15 cellular contexts compared by ENCODE assay signal in genomic region chr3:148789156-148789555, GRCh38. TPM values are rescaled to one million over a fixed set of nuclear protein-coding genes. Genes with fewer than 3 reads are reported as not detected.
DNase-seq lines count a peak whose midpoint lies in the region; ATAC-seq and TF ChIP-seq lines count a peak whose summit lies in the region.
"Had no signal": no experiment of that assay in that cellular context is flagged by ENCODE, and none has a peak within 500 bp of the region (broad histone marks: within the 10 kb centered on the region; RNA-seq: fewer than 3 reads in every experiment).

No MANE protein-coding gene starts in this region.

- DNase-seq in Right ventricle myocardium superior (no peak), right cardiac atrium (no peak), ecto neural progenitor cell (ENCODE audit: low spot score) (peak; percentile 50), hypothalamus (lab: John Stamatoyannopoulos, UW) (no peak), Calu3 (no peak)
- DNase-seq: activated CD4-positive, alpha-beta T cell treated with anti-CD3 and anti-CD28 coated beads for 36 hours; activated T-cell treated with anti-CD3 and anti-CD28 coated beads, Interleukin-2, amount 50 U/mL, for 72 hours; heart right ventricle; NCI-H1694 treated with DMSO at 0.1 percent for 48 hours; stimulated activated CD4-positive, alpha-beta T cell treated with anti-CD3 and anti-CD28 coated beads, Interleukin-1b, Interleukin-23, amount 100 ng/mL, for 48 hours had no signal

- no peaks in the 10 kb centered on the region for H3K4me1 ChIP-seq in right cardiac atrium (ENCODE audit: control insufficient read depth, insufficient read depth, low read length)

- TF ChIP-seq CTCF in nephron (IDR thresholded peaks at IDR 0.05; ENCODE audit: unreplicated experiment in 3 of 3) = no peak
- no peak for TF ChIP-seq CTCF in Calu3 (IDR thresholded peaks at IDR 0.05; ENCODE audit: unreplicated experiment)

- no peaks in the 10 kb centered on the region for H3K9me3 ChIP-seq in right cardiac atrium (ENCODE audit: control insufficient read depth, low read length)

- BruUV-seq in Calu3 (replicated peaks; lab: Mats Ljungman, UMichigan) = no TSS peak

- H3K9me3 Mint-ChIP-seq in nephron = peaks cover 9% of the 10 kb centered on the region
- peaks cover 2% of the 10 kb centered on the region for H3K9me3 Mint-ChIP-seq in Calu3 (ENCODE audit: low read depth, unreplicated experiment)

- no peak overlapping the region for H3K27ac ChIP-seq in right cardiac atrium (ENCODE audit: low read length)
- H3K27ac ChIP-seq: heart right ventricle had no signal

- no peak overlapping the region for H3K4me3 ChIP-seq in right cardiac atrium (ENCODE audit: low read length)
- H3K4me3 ChIP-seq: heart right ventricle had no signal

- intact Hi-C loops in Right ventricle myocardium superior (cut with DNase I) = no loop called here
- intact Hi-C loops in right cardiac atrium (cut with DNase I) = no loop called here
- intact Hi-C loops in Calu3 (cut with micrococcal nuclease; ENCODE audit: unreplicated experiment) = no loop called here

- H3K4me3 Mint-ChIP-seq in nephron (no peak overlapping the region), Calu3 (ENCODE audit: low read depth, unreplicated experiment) (no peak overlapping the region)
- H3K4me3 Mint-ChIP-seq: activated CD4-positive, alpha-beta T cell treated with anti-CD3 and anti-CD28 coated beads for 36 hours; activated T-cell treated with anti-CD3 and anti-CD28 coated beads, Interleukin-2, amount 50 U/mL, for 72 hours had no signal

- H3K27me3 Mint-ChIP-seq in nephron (ENCODE audit: low read depth) = no peaks in the 10 kb centered on the region
- H3K27me3 Mint-ChIP-seq in Calu3 (ENCODE audit: unreplicated experiment) = no peaks in the 10 kb centered on the region

- H3K36me3 Mint-ChIP-seq in nephron (ENCODE audit: low read depth) (no peaks in the 10 kb centered on the region), Calu3 (ENCODE audit: insufficient read depth, unreplicated experiment) (no peaks in the 10 kb centered on the region)

- 26% methylated on average over 6 of the region's 6 CpGs for WGBS in right cardiac atrium

- H3K27me3 ChIP-seq in right cardiac atrium (ENCODE audit: control insufficient read depth, insufficient read depth) = no peaks in the 10 kb centered on the region
- H3K27me3 ChIP-seq: heart right ventricle had no signal

- CTCF ChIA-PET in Calu3 (lab: Charles Lee) = no interaction called here

- H3K4me1 Mint-ChIP-seq in nephron (peaks cover 45% of the 10 kb centered on the region), Calu3 (ENCODE audit: low read depth, unreplicated experiment) (no peaks in the 10 kb centered on the region)
- H3K4me1 Mint-ChIP-seq: activated CD4-positive, alpha-beta T cell treated with anti-CD3 and anti-CD28 coated beads for 36 hours had no signal

- ATAC-seq in Right ventricle myocardium superior (ENCODE audit: poor library complexity) = peak; percentile 34
- ATAC-seq in right cardiac atrium = no peak
- no peak for ATAC-seq in GM18511 (IDR thresholded peaks at IDR 0.05; ENCODE audit: unreplicated experiment)
- ATAC-seq in GM19467 (IDR thresholded peaks at IDR 0.05; ENCODE audit: unreplicated experiment) = no peak
- ATAC-seq: activated CD4-positive, alpha-beta T cell treated with anti-CD3 and anti-CD28 coated beads for 36 hours; activated T-cell treated with anti-CD3 and anti-CD28 coated beads, Interleukin-2, amount 50 U/mL, for 72 hours had no signal

- H3K27ac Mint-ChIP-seq in nephron (peak overlapping the region; percentile 29 to 84 (median 58)), Calu3 (ENCODE audit: unreplicated experiment) (no peak overlapping the region)
- H3K27ac Mint-ChIP-seq: activated CD4-positive, alpha-beta T cell treated with anti-CD3 and anti-CD28 coated beads for 36 hours; activated T-cell treated with anti-CD3 and anti-CD28 coated beads, Interleukin-2, amount 50 U/mL, for 72 hours had no signal

RNA-seq across cellular contexts. Expression of gene CPB1, which starts 38.5 kb away (rescaled TPM):
- total RNA-seq in Right ventricle myocardium superior (not detected), right cardiac atrium (1 to 10 TPM in 1 of 4 donors, under 1 TPM in 1, not detected in 2; 0.62 to 2.4 TPM), Calu3 (2022) (not detected in 2 replicates)
- 0.27 TPM for polyA plus RNA-seq in right cardiac atrium
- total RNA-seq: activated CD4-positive, alpha-beta T cell treated with anti-CD3 and anti-CD28 coated beads for 36 hours; activated T-cell treated with anti-CD3 and anti-CD28 coated beads, Interleukin-2, amount 50 U/mL, for 72 hours; urinary bladder had no signal
- polyA plus RNA-seq: AG04450 had no signal
